In the genomic region with DNA sequence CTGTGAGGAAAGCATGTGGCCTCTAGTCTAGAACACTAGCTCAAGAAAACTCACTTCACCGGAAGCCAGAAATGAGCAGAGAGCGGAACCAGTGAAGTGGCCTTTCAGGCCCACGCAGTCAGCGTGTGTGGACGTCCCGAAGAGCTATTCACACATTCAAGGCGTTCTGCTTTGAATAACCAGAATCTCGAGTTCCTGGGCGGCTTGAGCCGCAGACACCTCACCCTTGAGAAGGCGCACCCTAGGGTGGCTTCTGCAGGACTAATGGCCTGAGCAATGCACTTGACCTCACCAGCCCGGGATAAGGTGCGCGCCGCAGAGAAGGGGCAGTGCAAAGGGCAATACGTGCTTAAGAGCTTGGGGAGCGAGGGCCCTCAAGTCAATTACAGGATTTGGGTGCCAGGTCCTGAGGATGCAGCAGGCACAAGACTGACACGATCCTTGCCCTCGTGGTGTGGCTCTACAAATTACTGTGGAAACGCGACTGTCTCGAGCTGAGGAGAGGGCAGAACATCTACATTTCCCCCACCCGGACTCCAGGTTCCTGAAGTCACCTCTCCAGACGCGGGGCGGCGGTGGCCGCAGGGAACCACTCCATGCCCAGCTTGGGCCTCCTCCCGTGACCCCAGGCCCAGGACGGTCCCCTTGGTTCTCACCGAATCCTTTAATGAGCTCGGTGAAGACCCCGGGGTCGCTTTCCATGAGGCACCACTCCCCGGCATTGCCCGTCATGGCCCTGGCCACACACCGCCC, we compare ENCODE assay signal across 8 cellular contexts. TPM values are rescaled to one million over a fixed set of nuclear protein-coding genes. Genes with fewer than 3 reads are reported as not detected.
DNase-seq lines count a peak whose midpoint lies in the region; ATAC-seq, FAIRE-seq and TF ChIP-seq lines count a peak whose summit lies in the region.

No MANE protein-coding gene starts in this region.

- CTCF ChIA-PET in HepG2 (lab: Yijun Ruan, JAX; ENCODE audit: low intra/inter-chr PET ratio, low total read pairs): no interaction called here

- in situ Hi-C loops in HepG2 (cut with HindIII; ENCODE audit: extremely low pct_ligation_motif_present, low pct_unique_long_range_greater_than_20kb): no loop called here

- H3K27ac ChIP-seq in WERI-Rb-1 (peak overlapping the region; percentile 96), caudate nucleus (ENCODE audit: low read depth, low read length) (peak overlapping the region; percentile 65), HepG2 (ENCODE audit: extremely low read length, insufficient read depth, low read length) (peak overlapping the region; percentile 94)

- intact Hi-C loops in HepG2 (cut with micrococcal nuclease; ENCODE audit: unreplicated experiment): loop anchor here (1.0 kb wide), 2 partner anchors 22 to 64 kb away; a partner anchor contains a TSS

- TF ChIP-seq CTCF in NB4 (IDR thresholded peaks at IDR 0.05; ENCODE audit: low read depth, low read length) (no peak), WERI-Rb-1 (IDR thresholded peaks at IDR 0.05; ENCODE audit: low read depth, low read length) (no peak), HepG2 (CRISPR knock-in tag; IDR thresholded peaks at IDR 0.05) (no peak)

- H3K9me3 ChIP-seq in WERI-Rb-1 (ENCODE audit: severe bottlenecking) (no peaks in the 10 kb centered on the region), HepG2 (ENCODE audit: low read length) (no peaks in the 10 kb centered on the region)

- DNase-seq in NCI-H1105 treated with DMSO at 0.1 percent for 48 hours (lab: John Stamatoyannopoulos, UW) (peak; percentile 31), NCI-H1105 (lab: John Stamatoyannopoulos, UW) (no peak), NB4 (ENCODE audit: low read depth) (peak; percentile 83), WERI-Rb-1 (peak; percentile 65), caudate nucleus (lab: John Stamatoyannopoulos, UW) (peak in 9 of 61 donors; percentile 5 to 48 (median 25)), HepG2 (ENCODE audit: low spot score) (peak; percentile 35)
- peak; percentile 29 to 66 (median 60) for DNase-seq in stimulated activated CD4-positive, alpha-beta T cell treated with anti-CD3 and anti-CD28 coated beads, TNF-alpha, amount 100 ng/mL, for 48 hours (ENCODE audit: low read depth in 3 of 3)

- H4K20me1 ChIP-seq in HepG2 (ENCODE audit: insufficient read depth, low read length): peaks cover 11% of the 10 kb centered on the region; the same call in 1 of the 2 replicates

- POLR2A ChIA-PET in HepG2 (lab: Yijun Ruan, JAX): interaction anchor here (0.8 to 2.0 kb wide), 13 partner anchors 11 to 252 kb away, joined by 3 to 23 read pairs (median 5); a partner anchor contains a TSS

- FAIRE-seq in HepG2 (lab: Jason Lieb, UNC): peak; percentile 68

- TF ChIP-seq RAD21 in HepG2 (CRISPR knock-in tag; IDR thresholded peaks at IDR 0.05): 0 out of 2 replicates have a peak, but pooled peaks have one; percentile 30

- TF ChIP-seq POLR2A in NB4 (IDR thresholded peaks at IDR 0.05; ENCODE audit: extremely low read depth, insufficient read length) (peak; percentile 77), HepG2 (IDR thresholded peaks at IDR 0.05; ENCODE audit: insufficient read depth in 1 of 2, low read depth in 2 of 2, low read length in 2 of 2) (peak; percentile 47 to 76; a peak in 3 of 4 replicates)

- H3K9ac ChIP-seq in HepG2 (ENCODE audit: insufficient read depth, low read depth, low read length): peak overlapping the region; percentile 97

- TSS peak; percentile 66 for BruUV-seq in HepG2 (replicated peaks; lab: Mats Ljungman, UMichigan)

- WGBS in HepG2 (ENCODE audit: low lambda C conversion rate): 7% methylated on average over 8 of the region's 37 CpGs

- H3K4me3 ChIP-seq in NB4 (ENCODE audit: low read depth, low read length) (peak overlapping the region; percentile 99), WERI-Rb-1 (ENCODE audit: low read depth, low read length) (peak overlapping the region; percentile 76), HepG2 (replicated peaks in 1 of 3; ENCODE audit: insufficient read depth in 1 of 3, low read depth in 2 of 3, low read length in 3 of 3) (peak overlapping the region; percentile 92 to 99 (median 94))

- ATAC-seq in HG02571 (IDR thresholded peaks at IDR 0.05; ENCODE audit: unreplicated experiment) (peak; percentile 50), HepG2 (peak; percentile 38)

- peaks cover 38% of the 10 kb centered on the region for H3K4me1 ChIP-seq in HepG2 (ENCODE audit: insufficient read depth, low read length)

- TF ChIP-seq EP300 in HepG2 (IDR thresholded peaks at IDR 0.05; ENCODE audit: low read depth in 2 of 2, low read length in 2 of 2) (no peak), HepG2 (CRISPR knock-in tag; IDR thresholded peaks at IDR 0.05; ENCODE audit: borderline replicate concordance) (no peak)

- peak overlapping the region; percentile 82 for H3K4me2 ChIP-seq in HepG2 (ENCODE audit: low read depth, low read length)

- no peaks in the 10 kb centered on the region for H3K27me3 ChIP-seq in WERI-Rb-1 (ENCODE audit: insufficient read depth, low read depth, severe bottlenecking)
- H3K27me3 ChIP-seq in HepG2 (ENCODE audit: control insufficient read depth in 1 of 2, insufficient read depth in 2 of 2, low read length in 2 of 2): peaks cover 0 to 2% of the 10 kb centered on the region in 2 experiments; a peak in 1 of 5 replicates

- H3K79me2 ChIP-seq in HepG2 (ENCODE audit: insufficient read depth, low read length): peaks cover 90% of the 10 kb centered on the region

- H3K36me3 ChIP-seq in WERI-Rb-1 (peaks cover 4% of the 10 kb centered on the region), HepG2 (replicated peaks in 1 of 2; ENCODE audit: control insufficient read depth in 1 of 2, insufficient read depth in 2 of 2, low read length in 2 of 2) (no peaks in the 10 kb centered on the region)

- H2AFZ ChIP-seq in HepG2 (ENCODE audit: low read length): peak overlapping the region; percentile 73

RNA-seq across cellular contexts. Expression of a gene that starts 0.5 kb away (rescaled TPM):
- 44.1 and 72.4 TPM in 2 replicates for total RNA-seq in HepG2 (2016; rRNA removed; fragmentation: Illumina TruSeq; extraction: Trizol)
- 10.9 and 11.5 TPM in 2 replicates for total RNA-seq in HepG2 (2016; cell fraction: cytosol; rRNA removed; fragmentation: Illumina TruSeq; extraction: Trizol; ENCODE audit: low read depth)
- total RNA-seq in HepG2 (2016; cell fraction: insoluble cytoplasmic fraction; rRNA removed; fragmentation: Illumina TruSeq; extraction: Trizol): 41.4 and 69.5 TPM in 2 replicates
- total RNA-seq in HepG2 (2016; cell fraction: membrane; rRNA removed; fragmentation: Illumina TruSeq; extraction: Trizol): 21.8 and 25.2 TPM in 2 replicates
- 48.2 and 48.7 TPM in 2 replicates for total RNA-seq in HepG2 (2016; cell fraction: nucleus; rRNA removed; fragmentation: Illumina TruSeq; extraction: Trizol)
- 11.3 and 18.2 TPM in 2 replicates for polyA plus RNA-seq in HepG2 (2011; rRNA removed)
- polyA plus RNA-seq in HepG2 (2011; cell fraction: cytosol; rRNA removed): 5.7 and 8.6 TPM in 2 replicates
- 8.0 and 8.1 TPM in 2 replicates for polyA plus RNA-seq in HepG2 (2011; cell fraction: nucleus; rRNA removed)
- 18.9 and 28.2 TPM in 2 replicates for polyA plus RNA-seq in HepG2 (2012)
- 9.4 and 9.6 TPM in 2 replicates for polyA plus RNA-seq in HepG2 (2016; cell fraction: cytosol; fragmentation: Illumina TruSeq; extraction: Trizol; ENCODE audit: low read depth)
- 95.7 and 95.9 TPM in 2 replicates for polyA plus RNA-seq in HepG2 (2016; cell fraction: insoluble cytoplasmic fraction; fragmentation: Illumina TruSeq; extraction: Trizol; ENCODE audit: low read depth)
- polyA plus RNA-seq in HepG2 (2016; cell fraction: membrane; fragmentation: Illumina TruSeq; extraction: Trizol; ENCODE audit: low read depth): 15.2 and 17.2 TPM in 2 replicates
- 44.2 and 50.7 TPM in 2 replicates for polyA plus RNA-seq in HepG2 (2016; cell fraction: nucleus; fragmentation: Illumina TruSeq; extraction: Trizol; ENCODE audit: insufficient read depth, low read depth)
- 8.2 and 18.8 TPM in 2 replicates for polyA minus RNA-seq in HepG2 (2011; rRNA and poly(A)+ RNA removed; ENCODE audit: low replicate concordance)
- 10.1 and 16.5 TPM in 2 replicates for polyA minus RNA-seq in HepG2 (2011; cell fraction: cytosol; rRNA and poly(A)+ RNA removed)
- 45.1 and 47.9 TPM in 2 replicates for polyA minus RNA-seq in HepG2 (2011; cell fraction: nucleus; rRNA and poly(A)+ RNA removed)

RNA-seq across cellular contexts. Expression of a gene that starts 0.7 kb away (rescaled TPM):
- 53.7 and 90.0 TPM in 2 replicates for total RNA-seq in HepG2 (2016; rRNA removed; fragmentation: Illumina TruSeq; extraction: Trizol)
- 10.5 and 10.8 TPM in 2 replicates for total RNA-seq in HepG2 (2016; cell fraction: cytosol; rRNA removed; fragmentation: Illumina TruSeq; extraction: Trizol; ENCODE audit: low read depth)
- total RNA-seq in HepG2 (2016; cell fraction: insoluble cytoplasmic fraction; rRNA removed; fragmentation: Illumina TruSeq; extraction: Trizol): 53.1 and 96.6 TPM in 2 replicates
- 18.2 and 19.9 TPM in 2 replicates for total RNA-seq in HepG2 (2016; cell fraction: membrane; rRNA removed; fragmentation: Illumina TruSeq; extraction: Trizol)
- 33.6 and 37.0 TPM in 2 replicates for total RNA-seq in HepG2 (2016; cell fraction: nucleus; rRNA removed; fragmentation: Illumina TruSeq; extraction: Trizol)
- 14.5 and 20.3 TPM in 2 replicates for polyA plus RNA-seq in HepG2 (2011; rRNA removed)
- 11.4 and 12.3 TPM in 2 replicates for polyA plus RNA-seq in HepG2 (2011; cell fraction: cytosol; rRNA removed)
- polyA plus RNA-seq in HepG2 (2011; cell fraction: nucleus; rRNA removed): 16.9 and 17.1 TPM in 2 replicates
- 15.5 and 15.6 TPM in 2 replicates for polyA plus RNA-seq in HepG2 (2012)
- polyA plus RNA-seq in HepG2 (2016; cell fraction: cytosol; fragmentation: Illumina TruSeq; extraction: Trizol; ENCODE audit: low read depth): 1.2 TPM in 2 replicates
- polyA plus RNA-seq in HepG2 (2016; cell fraction: insoluble cytoplasmic fraction; fragmentation: Illumina TruSeq; extraction: Trizol; ENCODE audit: low read depth): 22.6 and 23.2 TPM in 2 replicates
- 2.6 TPM in 2 replicates for polyA plus RNA-seq in HepG2 (2016; cell fraction: membrane; fragmentation: Illumina TruSeq; extraction: Trizol; ENCODE audit: low read depth)
- polyA plus RNA-seq in HepG2 (2016; cell fraction: nucleus; fragmentation: Illumina TruSeq; extraction: Trizol; ENCODE audit: insufficient read depth, low read depth): 15.8 and 18.7 TPM in 2 replicates
- 57.6 and 70.0 TPM in 2 replicates for polyA minus RNA-seq in HepG2 (2011; rRNA and poly(A)+ RNA removed; ENCODE audit: low replicate concordance)
- 54.5 and 59.0 TPM in 2 replicates for polyA minus RNA-seq in HepG2 (2011; cell fraction: cytosol; rRNA and poly(A)+ RNA removed)
- polyA minus RNA-seq in HepG2 (2011; cell fraction: nucleus; rRNA and poly(A)+ RNA removed): 74.0 and 82.1 TPM in 2 replicates

RNA-seq across cellular contexts. Expression of a gene that starts 46.5 kb away (rescaled TPM):
- 39.0 and 42.1 TPM in 2 replicates for total RNA-seq in HepG2 (2016; rRNA removed; fragmentation: Illumina TruSeq; extraction: Trizol)
- 15.2 and 15.4 TPM in 2 replicates for total RNA-seq in HepG2 (2016; cell fraction: cytosol; rRNA removed; fragmentation: Illumina TruSeq; extraction: Trizol; ENCODE audit: low read depth)
- total RNA-seq in HepG2 (2016; cell fraction: insoluble cytoplasmic fraction; rRNA removed; fragmentation: Illumina TruSeq; extraction: Trizol): 37.3 and 45.3 TPM in 2 replicates
- total RNA-seq in HepG2 (2016; cell fraction: membrane; rRNA removed; fragmentation: Illumina TruSeq; extraction: Trizol): 16.0 and 16.3 TPM in 2 replicates
- 14.4 and 15.4 TPM in 2 replicates for total RNA-seq in HepG2 (2016; cell fraction: nucleus; rRNA removed; fragmentation: Illumina TruSeq; extraction: Trizol)
- polyA plus RNA-seq in HepG2 (2011; rRNA removed): 11.8 and 11.9 TPM in 2 replicates
- polyA plus RNA-seq in HepG2 (2011; cell fraction: cytosol; rRNA removed): 7.4 and 10.8 TPM in 2 replicates
- polyA plus RNA-seq in HepG2 (2011; cell fraction: nucleus; rRNA removed): 2.3 and 3.1 TPM in 2 replicates
- 13.8 and 16.5 TPM in 2 replicates for polyA plus RNA-seq in HepG2 (2012)
- 14.1 and 15.6 TPM in 2 replicates for polyA plus RNA-seq in HepG2 (2016; cell fraction: cytosol; fragmentation: Illumina TruSeq; extraction: Trizol; ENCODE audit: low read depth)
- 44.7 and 48.7 TPM in 2 replicates for polyA plus RNA-seq in HepG2 (2016; cell fraction: insoluble cytoplasmic fraction; fragmentation: Illumina TruSeq; extraction: Trizol; ENCODE audit: low read depth)
- polyA plus RNA-seq in HepG2 (2016; cell fraction: membrane; fragmentation: Illumina TruSeq; extraction: Trizol; ENCODE audit: low read depth): 15.5 and 17.5 TPM in 2 replicates
- 24.2 and 30.9 TPM in 2 replicates for polyA plus RNA-seq in HepG2 (2016; cell fraction: nucleus; fragmentation: Illumina TruSeq; extraction: Trizol; ENCODE audit: insufficient read depth, low read depth)
- polyA minus RNA-seq in HepG2 (2011; rRNA and poly(A)+ RNA removed; ENCODE audit: low replicate concordance): 1.8 and 2.8 TPM in 2 replicates
- polyA minus RNA-seq in HepG2 (2011; cell fraction: cytosol; rRNA and poly(A)+ RNA removed): 2.9 and 3.5 TPM in 2 replicates
- 6.4 and 7.1 TPM in 2 replicates for polyA minus RNA-seq in HepG2 (2011; cell fraction: nucleus; rRNA and poly(A)+ RNA removed)
